Comparison of ENCODE assay signal across 33 cellular contexts in genomic region chr9:95446984-95447383, GRCh38.
"Had no signal": no experiment of that assay in that cellular context is flagged by ENCODE, and none has a peak within 500 bp of the region (broad histone marks: within the 10 kb centered on the region; RNA-seq: fewer than 3 reads in every experiment).

No MANE protein-coding gene starts in this region.

- H3K4me1 ChIP-seq: Peyer's patch had no signal

- H3K4me3 ChIP-seq: Peyer's patch, SJSA1 had no signal

- H3K4me1 Mint-ChIP-seq: activated CD4-positive, alpha-beta memory T cell treated with anti-CD3 and anti-CD28 coated beads, Interleukin-2, amount 10 ng/mL, durations not matched to agents 7 days and 5 days; activated T-helper 17 cell treated with anti-CD3 and anti-CD28 coated beads, Interleukin-2, amount 50 U/mL, for 72 hours had no signal

- ATAC-seq: activated T-cell treated with anti-CD3 and anti-CD28 coated beads, Interleukin-2, amount 50 U/mL, for 72 hours; activated T-helper 17 cell treated with anti-CD3 and anti-CD28 coated beads, Interleukin-2, amount 50 U/mL, for 72 hours; PC-3 had no signal

- H3K27ac ChIP-seq: brain microvascular endothelial cell, SJSA1 had no signal

- H3K36me3 ChIP-seq: brain microvascular endothelial cell had no signal

- H3K27me3 ChIP-seq: brain microvascular endothelial cell, Peyer's patch, SJSA1 had no signal

- H3K4me2 ChIP-seq: SK-N-SH had no signal

- H3K27ac Mint-ChIP-seq: activated CD4-positive, alpha-beta memory T cell treated with anti-CD3 and anti-CD28 coated beads, Interleukin-2, amount 10 ng/mL, durations not matched to agents 7 days and 5 days; activated naive CD8-positive, alpha-beta T cell treated with anti-CD3 and anti-CD28 coated beads for 36 hours; activated T-cell treated with anti-CD3 and anti-CD28 coated beads, Interleukin-2, amount 50 U/mL, for 72 hours; activated T-helper 17 cell treated with anti-CD3 and anti-CD28 coated beads, Interleukin-2, amount 50 U/mL, for 72 hours; T-helper 1 cell treated with Interleukin-12 subunit alpha and Interleukin-12 subunit beta and Interleukin-4 antibody, amounts not matched to agents 30 μg/mL and 1 μg/mL, for 36 hours; T-helper 2 cell treated with Interferon-gamma antibody and Interleukin-4, amounts not matched to agents 5 μg/mL and 100 μg/mL, for 36 hours had no signal

- H3K9ac ChIP-seq: SK-N-SH had no signal

- H3K9me3 ChIP-seq: Peyer's patch, SJSA1, SK-N-SH had no signal

- H3K4me3 Mint-ChIP-seq: activated CD4-positive, alpha-beta memory T cell treated with anti-CD3 and anti-CD28 coated beads, Interleukin-2, amount 10 ng/mL, durations not matched to agents 7 days and 5 days; activated naive CD8-positive, alpha-beta T cell treated with anti-CD3 and anti-CD28 coated beads for 36 hours; activated T-cell treated with anti-CD3 and anti-CD28 coated beads, Interleukin-2, amount 50 U/mL, for 72 hours; activated T-helper 17 cell treated with anti-CD3 and anti-CD28 coated beads, Interleukin-2, amount 50 U/mL, for 72 hours; central memory CD8-positive, alpha-beta T cell; T-helper 1 cell treated with Interleukin-12 subunit alpha and Interleukin-12 subunit beta and Interleukin-4 antibody, amounts not matched to agents 30 μg/mL and 1 μg/mL, for 36 hours; T-helper 2 cell treated with Interferon-gamma antibody and Interleukin-4, amounts not matched to agents 5 μg/mL and 100 μg/mL, for 36 hours had no signal

- FAIRE-seq: TTC549 had no signal

- H3K9me3 Mint-ChIP-seq: activated CD4-positive, alpha-beta memory T cell treated with anti-CD3 and anti-CD28 coated beads, Interleukin-2, amount 10 ng/mL, durations not matched to agents 7 days and 5 days; activated naive CD8-positive, alpha-beta T cell treated with anti-CD3 and anti-CD28 coated beads for 36 hours; activated T-cell treated with anti-CD3 and anti-CD28 coated beads, Interleukin-2, amount 50 U/mL, for 72 hours; activated T-helper 17 cell treated with anti-CD3 and anti-CD28 coated beads, Interleukin-2, amount 50 U/mL, for 72 hours; central memory CD8-positive, alpha-beta T cell; T-helper 1 cell treated with Interleukin-12 subunit alpha and Interleukin-12 subunit beta and Interleukin-4 antibody, amounts not matched to agents 30 μg/mL and 1 μg/mL, for 36 hours; T-helper 2 cell treated with Interferon-gamma antibody and Interleukin-4, amounts not matched to agents 5 μg/mL and 100 μg/mL, for 36 hours had no signal

- DNase-seq: activated CD4-positive, alpha-beta memory T cell treated with anti-CD3 and anti-CD28 coated beads, Interleukin-2, amount 10 ng/mL, durations not matched to agents 7 days and 5 days; activated CD4-positive, alpha-beta T cell treated with anti-CD3 and anti-CD28 coated beads for 4 hours; activated CD4-positive, alpha-beta T cell treated with anti-CD3 and anti-CD28 coated beads, Interleukin-2, amount 50 U/mL, for 1 hour; activated CD4-positive, CD25-positive, alpha-beta regulatory T cell treated with anti-CD3 and anti-CD28 coated beads, Interleukin-2, amount 50 U/mL, for 72 hours; activated effector memory CD4-positive, alpha-beta T cell treated with anti-CD3 and anti-CD28 coated beads, Interleukin-2, amount 50 U/mL, for 16 hours; activated naive CD4-positive, alpha-beta T cell; activated naive CD4-positive, alpha-beta T cell treated with anti-CD3 and anti-CD28 coated beads, Interleukin-2, amount 50 U/mL, for 16 hours; activated naive CD8-positive, alpha-beta T cell treated with anti-CD3 and anti-CD28 coated beads for 36 hours; activated T-cell treated with anti-CD3 and anti-CD28 coated beads, Interleukin-2, amount 50 U/mL, for 1 hour; activated T-cell treated with anti-CD3 and anti-CD28 coated beads, Interleukin-2, amount 50 U/mL, for 72 hours; amniotic stem cell; aorta; brain microvascular endothelial cell; Karpas-422; NCI-H1105 treated with DMSO at 0.1 percent for 48 hours; NCI-H1436 treated with DMSO at 0.1 percent for 48 hours; NCI-H1694 treated with DMSO at 0.1 percent for 48 hours; NCI-H2029; NCI-H345; NCI-H524 treated with DMSO at 0.1 percent for 48 hours; NCI-H748 treated with DMSO at 0.1 percent for 48 hours; NK-92 treated with Interleukin-12 subunit alpha and Interleukin-12 subunit beta, amount 100 ng/mL, for 24 hours; PC-3; Peyer's patch; RPMI8226; SHP77 treated with DMSO at 0.1 percent for 48 hours; SK-N-SH had no signal
